Comparison of ENCODE assay signal across 13 cellular contexts in the genomic region with DNA sequence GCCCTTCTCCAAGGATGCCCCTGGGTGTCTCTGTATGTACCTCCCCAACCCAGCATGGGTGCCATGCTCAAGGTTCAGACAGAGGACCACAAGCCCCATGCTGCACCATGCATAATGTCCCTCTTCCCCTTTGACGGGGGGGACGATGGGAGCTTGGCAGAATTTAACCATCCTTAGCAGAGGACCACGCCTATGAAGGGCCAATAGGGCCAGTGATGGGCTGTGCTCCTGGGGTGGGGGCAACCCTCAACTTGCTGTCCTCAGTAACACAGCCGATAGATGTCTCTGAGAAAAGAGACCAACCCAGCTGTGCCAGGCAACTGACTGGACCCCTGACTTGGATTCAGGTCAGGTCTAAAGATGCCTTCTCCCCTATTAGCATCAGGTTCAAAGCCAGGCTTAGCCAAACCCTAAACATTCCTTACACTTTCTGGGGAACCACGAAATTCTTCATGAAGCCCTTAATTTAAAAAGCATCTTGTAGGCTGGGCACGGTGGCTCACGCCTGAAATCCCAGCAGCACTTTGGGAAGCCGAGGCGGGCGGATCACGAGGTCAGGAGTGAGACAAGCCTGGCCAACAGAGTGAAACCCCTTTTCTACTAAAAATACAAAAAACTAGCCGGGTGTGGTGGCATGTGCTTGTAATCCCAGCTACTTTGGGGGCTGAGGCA. TPM values are rescaled to one million over a fixed set of nuclear protein-coding genes. Genes with fewer than 3 reads are reported as not detected.
DNase-seq lines count a peak whose midpoint lies in the region; ATAC-seq, FAIRE-seq and TF ChIP-seq lines count a peak whose summit lies in the region.
"Had no signal": no experiment of that assay in that cellular context is flagged by ENCODE, and none has a peak within 500 bp of the region (broad histone marks: within the 10 kb centered on the region; RNA-seq: fewer than 3 reads in every experiment).

No MANE protein-coding gene starts in this region.

- H2AFZ ChIP-seq in DND-41 (ENCODE audit: low read depth, low read length), result no peak overlapping the region

- H3K27ac ChIP-seq in DND-41 (ENCODE audit: low read length), result peak overlapping the region; percentile 96
- H3K27ac ChIP-seq in psoas muscle, result peak overlapping the region; percentile 70

- H4K20me1 ChIP-seq in DND-41 (ENCODE audit: insufficient read depth, low read length), result no peaks in the 10 kb centered on the region

- DNase-seq in T-helper 1 cell (no peak), DND-41 (no peak), astrocyte of the hippocampus (ENCODE audit: low read depth, low spot score) (peak; percentile 66), psoas muscle (no peak), pons (ENCODE audit: low spot score) (no peak), GM12891 (ENCODE audit: insufficient read length, low spot score) (no peak)
- DNase-seq in effector memory CD8-positive, alpha-beta T cell, result no peak
- DNase-seq: activated CD4-positive, alpha-beta T cell treated with anti-CD3 and anti-CD28 coated beads, Interleukin-2, amount 50 U/mL, for 48 hours; DMS 273 treated with DMSO at 0.1 percent for 48 hours; NCI-H226 had no signal

- H3K79me2 ChIP-seq in DND-41 (ENCODE audit: insufficient read depth, low read length), result no peaks in the 10 kb centered on the region

- no peak for ATAC-seq in DND-41 (ENCODE audit: insufficient read depth, low read depth)
- no peak for ATAC-seq in psoas muscle
- ATAC-seq in effector memory CD8-positive, alpha-beta T cell (replicated peaks), result no peak

- peaks cover 33% of the 10 kb centered on the region for H3K4me1 Mint-ChIP-seq in T-helper 1 cell treated with Interleukin-12 subunit alpha and Interleukin-12 subunit beta and Interleukin-4 antibody, amounts not matched to agents 30 μg/mL and 1 μg/mL, for 36 hours (ENCODE audit: low read depth)
- H3K4me1 Mint-ChIP-seq in effector memory CD8-positive, alpha-beta T cell (ENCODE audit: low read depth in 2 of 2), result peaks cover 16 to 17% of the 10 kb centered on the region in 2 donors

- no peaks in the 10 kb centered on the region for H3K36me3 Mint-ChIP-seq in T-helper 1 cell treated with Interleukin-12 subunit alpha and Interleukin-12 subunit beta and Interleukin-4 antibody, amounts not matched to agents 30 μg/mL and 1 μg/mL, for 36 hours (ENCODE audit: low read depth)
- H3K36me3 Mint-ChIP-seq in effector memory CD8-positive, alpha-beta T cell (ENCODE audit: insufficient read depth), result no peaks in the 10 kb centered on the region

- H3K27ac Mint-ChIP-seq in T-helper 1 cell treated with Interleukin-12 subunit alpha and Interleukin-12 subunit beta and Interleukin-4 antibody, amounts not matched to agents 30 μg/mL and 1 μg/mL, for 36 hours, result peak overlapping the region; percentile 93
- H3K27ac Mint-ChIP-seq in effector memory CD8-positive, alpha-beta T cell, result peak overlapping the region in 1 of 2 donors; percentile 93

- FAIRE-seq in GM12891 (lab: Jason Lieb, UNC), result no peak
- FAIRE-seq: HTR-8/SVneo had no signal

- H3K27me3 Mint-ChIP-seq in T-helper 1 cell treated with Interleukin-12 subunit alpha and Interleukin-12 subunit beta and Interleukin-4 antibody, amounts not matched to agents 30 μg/mL and 1 μg/mL, for 36 hours (ENCODE audit: low read depth), result no peaks in the 10 kb centered on the region
- H3K27me3 Mint-ChIP-seq in effector memory CD8-positive, alpha-beta T cell, result no peaks in the 10 kb centered on the region
- H3K27me3 Mint-ChIP-seq: dendritic cell treated with granulocyte-macrophage colony-stimulating factor and Interleukin-4, amounts not matched to agents 40 ng/mL and 50 ng/mL, for 4 days had no signal

- 86 to 90% (median 88%) methylated on average over 12 of the region's 12 CpGs for WGBS in psoas muscle, 3 donors

- H3K4me1 ChIP-seq in DND-41 (ENCODE audit: insufficient read depth, low read length), result peaks cover 28% of the 10 kb centered on the region
- H3K4me1 ChIP-seq in psoas muscle, result peaks cover 52% of the 10 kb centered on the region

- peak overlapping the region; percentile 62 for H3K9ac ChIP-seq in DND-41 (ENCODE audit: low read depth, low read length)

- TF ChIP-seq CTCF in DND-41 (IDR thresholded peaks at IDR 0.05; ENCODE audit: borderline replicate concordance, extremely low read depth, low read length, poor library complexity, severe bottlenecking), result no peak
- TF ChIP-seq CTCF in psoas muscle (IDR thresholded peaks at IDR 0.05), result no peak

- TF ChIP-seq POLR2A in GM12891 (IDR thresholded peaks at IDR 0.05; ENCODE audit: low read depth, low read length), result no peak

- intact Hi-C loops in psoas muscle (cut with DNase I), result loop anchor here (5.0 kb wide), 1 partner anchor 37 kb away; no protein-coding TSS in a partner anchor

- H3K9me3 Mint-ChIP-seq in T-helper 1 cell treated with Interleukin-12 subunit alpha and Interleukin-12 subunit beta and Interleukin-4 antibody, amounts not matched to agents 30 μg/mL and 1 μg/mL, for 36 hours, result no peaks in the 10 kb centered on the region
- H3K9me3 Mint-ChIP-seq in effector memory CD8-positive, alpha-beta T cell, result no peaks in the 10 kb centered on the region
- H3K9me3 Mint-ChIP-seq: dendritic cell treated with granulocyte-macrophage colony-stimulating factor and Interleukin-4, amounts not matched to agents 40 ng/mL and 50 ng/mL, for 4 days had no signal

- no peak overlapping the region for H3K4me3 Mint-ChIP-seq in T-helper 1 cell treated with Interleukin-12 subunit alpha and Interleukin-12 subunit beta and Interleukin-4 antibody, amounts not matched to agents 30 μg/mL and 1 μg/mL, for 36 hours
- no peak overlapping the region for H3K4me3 Mint-ChIP-seq in effector memory CD8-positive, alpha-beta T cell
- H3K4me3 Mint-ChIP-seq: dendritic cell treated with granulocyte-macrophage colony-stimulating factor and Interleukin-4, amounts not matched to agents 40 ng/mL and 50 ng/mL, for 4 days had no signal

- H3K36me3 ChIP-seq in DND-41 (ENCODE audit: insufficient read depth, low read length), result no peaks in the 10 kb centered on the region
- H3K36me3 ChIP-seq in psoas muscle (ENCODE audit: insufficient read depth in 1 of 2, low read depth in 1 of 2), result no peaks in the 10 kb centered on the region

- H3K9me3 ChIP-seq in DND-41 (ENCODE audit: insufficient read depth, low read length, severe bottlenecking) (no peaks in the 10 kb centered on the region), psoas muscle (no peaks in the 10 kb centered on the region)

- H3K27me3 ChIP-seq in DND-41 (ENCODE audit: insufficient read depth, low read length, poor library complexity) (no peaks in the 10 kb centered on the region), psoas muscle (ENCODE audit: insufficient read depth in 3 of 3, low read length in 2 of 3) (no peaks in the 10 kb centered on the region)

- H3K4me2 ChIP-seq in DND-41 (ENCODE audit: insufficient read depth, low read length), result peak overlapping the region; percentile 58

- H3K4me3 ChIP-seq in DND-41 (ENCODE audit: low read depth in 1 of 2, low read length in 2 of 2) (peak overlapping the region in 1 of 2 experiments; percentile 47; a peak in 1 of 4 replicates), psoas muscle (no peak overlapping the region)

TF ChIP-seq in GM12891, 5 proteins besides CTCF, POLR2A, EP300 and RAD21:
- TF ChIP-seq POLR2AphosphoS5 (IDR thresholded peaks at IDR 0.05; ENCODE audit: low read depth, low read length) (no peak), POU2F2 (IDR thresholded peaks at IDR 0.05; ENCODE audit: low read depth, low read length) (no peak), PAX5 (IDR thresholded peaks at IDR 0.05; ENCODE audit: insufficient read depth, low read length, severe bottlenecking) (no peak), SPI1 (IDR thresholded peaks at IDR 0.05; ENCODE audit: low read depth, low read length) (no peak), TAF1 (IDR thresholded peaks at IDR 0.05; ENCODE audit: low read depth, low read length) (no peak)

RNA-seq across cellular contexts. Expression of a gene that starts 20.7 kb away (rescaled TPM):
- total RNA-seq in psoas muscle, result 10 to 100 TPM in 3 of 4 donors, 1 to 10 TPM in 1; 10.0 to 15.1 (median 14.4) TPM
- 10 to 100 TPM in 1 of 3 donors, 1 to 10 TPM in 2; 5.0 to 10.1 (median 6.0) TPM for polyA plus RNA-seq in psoas muscle
- 19.6 TPM for polyA plus RNA-seq in GM12891 (2012; ENCODE audit: low read depth, missing spikeins)
